Comparison of ENCODE assay signal across 18 cellular contexts in the genomic region with DNA sequence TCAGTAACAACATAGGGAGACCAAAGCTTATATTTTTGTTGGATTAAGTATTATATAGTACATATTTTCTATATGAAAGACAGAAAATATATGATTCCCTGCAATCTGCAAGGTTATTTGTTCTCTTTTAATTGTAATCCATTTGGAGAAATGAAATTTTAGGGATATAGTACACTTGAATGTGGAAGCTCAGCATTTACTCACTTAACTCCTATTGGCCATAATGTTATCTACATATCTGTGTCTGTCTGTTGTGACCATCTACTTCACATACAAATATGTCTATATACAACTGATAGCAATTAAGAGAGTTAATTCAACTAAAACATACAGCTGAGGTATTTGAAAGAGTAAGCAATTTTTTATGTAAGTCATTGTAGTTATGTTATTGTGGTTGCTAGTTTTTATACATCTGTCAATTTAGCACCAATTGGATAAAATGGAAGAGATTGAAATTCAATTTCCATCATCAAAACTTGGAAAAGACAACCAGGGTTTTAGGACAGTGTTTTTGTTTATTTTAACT. TPM values are rescaled to one million over a fixed set of nuclear protein-coding genes. Genes with fewer than 3 reads are reported as not detected.
DNase-seq lines count a peak whose midpoint lies in the region; ATAC-seq and TF ChIP-seq lines count a peak whose summit lies in the region.
"Had no signal": no experiment of that assay in that cellular context is flagged by ENCODE, and none has a peak within 500 bp of the region (broad histone marks: within the 10 kb centered on the region; RNA-seq: fewer than 3 reads in every experiment).

No MANE protein-coding gene starts in this region.

- peaks cover 100% of the 10 kb centered on the region for H3K79me2 ChIP-seq in neural cell (replicated peaks; ENCODE audit: insufficient read depth, low read length)

- H4K20me1 ChIP-seq in neural cell (ENCODE audit: insufficient read depth) = no peaks in the 10 kb centered on the region

- no peak for TF ChIP-seq RAD21 in neural cell (conservative IDR thresholded peaks at IDR 0.05)

- H2AFZ ChIP-seq in neural cell (ENCODE audit: low read depth, low read length) = no peak overlapping the region
- H2AFZ ChIP-seq: GM23248 had no signal

- no peaks in the 10 kb centered on the region for H3K27me3 ChIP-seq in neural cell (ENCODE audit: insufficient read depth, low read depth, low read length)

- peaks cover 26% of the 10 kb centered on the region for H3F3A ChIP-seq in neural cell (ENCODE audit: insufficient read depth, low read length, poor library complexity, severe bottlenecking)

- no peak for TF ChIP-seq CTCF in GM10266 (IDR thresholded peaks at IDR 0.05; ENCODE audit: control insufficient read depth, insufficient read depth, low read depth, missing control alignments)
- TF ChIP-seq CTCF in GM13977 (IDR thresholded peaks at IDR 0.05; ENCODE audit: extremely low read depth, insufficient read depth, missing control alignments) = no peak
- TF ChIP-seq CTCF in neural cell (IDR thresholded peaks at IDR 0.05; ENCODE audit: poor library complexity, severe bottlenecking) = no peak
- no peak for TF ChIP-seq CTCF in omental fat pad (IDR thresholded peaks at IDR 0.05)

- TF ChIP-seq EP300 in neural cell (conservative IDR thresholded peaks at IDR 0.05; ENCODE audit: poor library complexity, severe bottlenecking) = peak; percentile 14

- H3K9ac ChIP-seq in neural cell (ENCODE audit: low read length) = peak overlapping the region; percentile 95
- H3K9ac ChIP-seq: GM23248 had no signal

- ATAC-seq in omental fat pad (ENCODE audit: low FRiP score) = no peak
- ATAC-seq: GM12878 had no signal

- no peaks in the 10 kb centered on the region for H3K9me3 ChIP-seq in neural cell (ENCODE audit: low read length)
- H3K9me3 ChIP-seq: Caco-2 had no signal

- H3K36me3 ChIP-seq in neural cell (ENCODE audit: insufficient read depth, low read length) = no peaks in the 10 kb centered on the region

- in situ Hi-C loops in GM13977 (cut with MboI; ENCODE audit: low pct_unique_long_range_greater_than_20kb, low sequenced_read_pairs, unreplicated experiment) = no loop called here

- DNase-seq in GM10266 (ENCODE audit: extremely low spot score) = peak; percentile 4
- DNase-seq in GM13977 (ENCODE audit: low spot score) = peak; percentile 1
- DNase-seq in caudate nucleus (lab: John Stamatoyannopoulos, UW) = no peak
- no peak for DNase-seq in stimulated activated CD4-positive, alpha-beta T cell treated with anti-CD3 and anti-CD28 coated beads, Interleukin-2, amount 100 ng/mL, for 24 hours
- DNase-seq in UCSD-AML1 (lab: John Stamatoyannopoulos, UW; ENCODE audit: unreplicated experiment) = no peak
- DNase-seq in omental fat pad (ENCODE audit: low spot score) = no peak
- DNase-seq: AML-193; Caco-2; CD4-positive, alpha-beta T cell; DMS79 treated with DMSO at 0.1 percent for 48 hours; GF-D8; GM23248; HCEC 1CT had no signal

- H3K9me2 ChIP-seq in neural cell (ENCODE audit: insufficient read depth, low read length) = no peaks in the 10 kb centered on the region

- peak overlapping the region; percentile 80 for H3K4me2 ChIP-seq in neural cell (ENCODE audit: low read length)

- peak overlapping the region; percentile 89 for H3K4me3 ChIP-seq in neural cell (ENCODE audit: low read length)
- H3K4me3 ChIP-seq: GM12878, GM23248 had no signal

- peak overlapping the region; percentile 65 for H3K27ac ChIP-seq in caudate nucleus (ENCODE audit: low read depth, low read length)
- peak overlapping the region; percentile 100 for H3K27ac ChIP-seq in neural cell (ENCODE audit: low read length)
- H3K27ac ChIP-seq: C4-2B, GM23248 had no signal

TF ChIP-seq in neural cell, 6 proteins besides CTCF, POLR2A, EP300 and RAD21:
- TF ChIP-seq, protein P1, sequence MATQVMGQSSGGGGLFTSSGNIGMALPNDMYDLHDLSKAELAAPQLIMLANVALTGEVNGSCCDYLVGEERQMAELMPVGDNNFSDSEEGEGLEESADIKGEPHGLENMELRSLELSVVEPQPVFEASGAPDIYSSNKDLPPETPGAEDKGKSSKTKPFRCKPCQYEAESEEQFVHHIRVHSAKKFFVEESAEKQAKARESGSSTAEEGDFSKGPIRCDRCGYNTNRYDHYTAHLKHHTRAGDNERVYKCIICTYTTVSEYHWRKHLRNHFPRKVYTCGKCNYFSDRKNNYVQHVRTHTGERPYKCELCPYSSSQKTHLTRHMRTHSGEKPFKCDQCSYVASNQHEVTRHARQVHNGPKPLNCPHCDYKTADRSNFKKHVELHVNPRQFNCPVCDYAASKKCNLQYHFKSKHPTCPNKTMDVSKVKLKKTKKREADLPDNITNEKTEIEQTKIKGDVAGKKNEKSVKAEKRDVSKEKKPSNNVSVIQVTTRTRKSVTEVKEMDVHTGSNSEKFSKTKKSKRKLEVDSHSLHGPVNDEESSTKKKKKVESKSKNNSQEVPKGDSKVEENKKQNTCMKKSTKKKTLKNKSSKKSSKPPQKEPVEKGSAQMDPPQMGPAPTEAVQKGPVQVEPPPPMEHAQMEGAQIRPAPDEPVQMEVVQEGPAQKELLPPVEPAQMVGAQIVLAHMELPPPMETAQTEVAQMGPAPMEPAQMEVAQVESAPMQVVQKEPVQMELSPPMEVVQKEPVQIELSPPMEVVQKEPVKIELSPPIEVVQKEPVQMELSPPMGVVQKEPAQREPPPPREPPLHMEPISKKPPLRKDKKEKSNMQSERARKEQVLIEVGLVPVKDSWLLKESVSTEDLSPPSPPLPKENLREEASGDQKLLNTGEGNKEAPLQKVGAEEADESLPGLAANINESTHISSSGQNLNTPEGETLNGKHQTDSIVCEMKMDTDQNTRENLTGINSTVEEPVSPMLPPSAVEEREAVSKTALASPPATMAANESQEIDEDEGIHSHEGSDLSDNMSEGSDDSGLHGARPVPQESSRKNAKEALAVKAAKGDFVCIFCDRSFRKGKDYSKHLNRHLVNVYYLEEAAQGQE (IDR thresholded peaks at IDR 0.05; ENCODE audit: borderline replicate concordance) = peak; percentile 59
- TF ChIP-seq POLR2AphosphoS5 (IDR thresholded peaks at IDR 0.05) (peak; percentile 52), MXI1 (conservative IDR thresholded peaks at IDR 0.05; ENCODE audit: poor library complexity, severe bottlenecking) (no peak)
TF ChIP-seq in neural cell: peak in this region for 2.

RNA-seq across cellular contexts. Expression of a gene that starts 12.9 kb away (rescaled TPM):
- polyA plus RNA-seq in neural cell = 53.5 and 54.0 TPM in 2 replicates
- polyA minus RNA-seq in neural cell = 66.0 and 87.2 TPM in 2 replicates
- not detected for total RNA-seq in omental fat pad
- total RNA-seq: Caco-2; CD4-positive, alpha-beta T cell; GM23248; HT-29 had no signal
- polyA plus RNA-seq: BJ, GM23248 had no signal

Comparison
In these comparisons a context has a peak if more than half of its experiments do, and no peak if none do; other contexts are left out.
1. DNase-seq: peak in GM10266 (single experiment) and GM13977 (single experiment); none in caudate nucleus (0 of 61), stimulated activated CD4-positive, alpha-beta T cell treated with anti-CD3 and anti-CD28 coated beads, Interleukin-2, amount 100 ng/mL, for 24 hours (0 of 2), UCSD-AML1 (single experiment) and omental fat pad (single experiment).